1 cellular context compared by ENCODE assay signal in the genomic region with DNA sequence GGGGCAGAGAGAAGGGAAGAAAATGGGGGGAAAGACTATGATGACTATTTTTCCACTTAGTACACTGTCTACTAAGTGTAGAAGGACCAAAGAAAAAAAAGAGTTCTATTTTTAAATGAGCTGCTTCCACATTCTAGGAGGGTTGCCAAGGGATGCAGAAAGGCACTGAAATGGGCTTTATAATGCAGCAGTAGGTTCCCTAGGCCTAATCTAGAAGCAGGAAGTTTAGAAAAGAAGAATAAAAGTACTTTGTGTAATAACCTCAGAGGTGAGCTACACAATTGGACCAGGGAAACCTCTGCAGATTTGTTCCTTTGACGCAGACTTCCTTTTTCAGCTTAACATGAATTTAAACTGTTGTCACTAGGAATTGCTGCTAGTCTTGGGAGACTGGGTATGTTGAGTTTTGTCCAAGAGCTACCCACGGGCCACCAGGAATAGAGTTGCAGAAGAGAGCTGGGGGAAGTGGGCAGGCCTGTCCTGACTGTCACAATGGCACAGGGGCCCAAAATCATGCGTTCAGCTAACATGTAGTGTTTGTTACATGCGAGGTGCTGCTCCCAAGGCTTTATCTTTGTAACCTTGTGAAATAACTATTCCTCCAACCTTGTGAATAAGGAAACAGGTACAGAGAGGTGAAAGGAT.
TF ChIP-seq lines count a peak whose summit lies in the region.

No MANE protein-coding gene starts in this region.

TF ChIP-seq in SK-N-SH, 30 proteins besides CTCF, POLR2A, EP300 and RAD21 (continued from another document):
- TF ChIP-seq YY1 (IDR thresholded peaks at IDR 0.05; ENCODE audit: low read depth) (no peak), SIN3A (IDR thresholded peaks at IDR 0.05; ENCODE audit: borderline replicate concordance, low read depth, low read length) (no peak)
TF ChIP-seq in SK-N-SH: peak in this region for 0.
